Comparison of ENCODE assay signal across 8 cellular contexts in the genomic region with DNA sequence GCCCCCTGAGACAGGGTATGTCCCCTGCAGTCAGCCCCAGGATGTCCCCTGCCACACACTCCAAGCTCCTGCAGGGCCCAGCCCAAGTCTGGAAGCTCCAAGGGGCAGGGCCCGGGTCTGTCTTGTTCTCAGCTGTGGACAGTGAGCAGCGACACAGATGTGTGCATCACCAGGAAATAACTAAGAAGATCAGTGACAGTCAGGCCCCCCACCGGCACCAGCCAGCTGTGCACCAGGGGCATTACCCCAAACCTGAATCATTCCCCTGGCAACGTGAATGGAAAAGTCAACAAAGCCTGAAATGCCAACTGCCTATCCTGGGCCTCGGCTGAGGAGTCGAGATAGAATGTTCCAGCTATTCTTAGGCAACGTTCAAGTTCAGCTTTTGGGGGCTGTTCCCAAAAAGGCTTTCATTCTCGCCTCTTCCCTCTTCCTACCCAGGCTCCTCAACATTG.
DNase-seq lines count a peak whose midpoint lies in the region; ATAC-seq and TF ChIP-seq lines count a peak whose summit lies in the region.

No MANE protein-coding gene starts in this region.

- no peak overlapping the region for H3K4me3 ChIP-seq in fibroblast of villous mesenchyme (ENCODE audit: low read depth, low read length)

- DNase-seq in H4 (ENCODE audit: low spot score), result peak; percentile 29
- DNase-seq in T-cell, result peak in 3 of 34 experiments; percentile 15 to 23 (median 22)
- DNase-seq in fibroblast of villous mesenchyme (ENCODE audit: low read depth), result peak; percentile 41
- DNase-seq in stimulated activated effector memory CD8-positive, alpha-beta T cell treated with anti-CD3 and anti-CD28 coated beads, Interleukin-12 subunit alpha, Interleukin-12 subunit beta, amount 100 ng/mL, for 72 hours (ENCODE audit: low spot score in 2 of 2), result no peak
- no peak for DNase-seq in SK-N-DZ (ENCODE audit: low spot score)
- DNase-seq in foreskin melanocyte, result no peak
- no peak for DNase-seq in glutamatergic neuron

- peaks cover 48 to 89% (median 83%) of the 10 kb centered on the region in 3 donors for H3K4me1 Mint-ChIP-seq in T-cell
- peaks cover 92% of the 10 kb centered on the region for H3K4me1 Mint-ChIP-seq in stimulated activated effector memory CD8-positive, alpha-beta T cell treated with anti-CD3 and anti-CD28 coated beads, Interleukin-12 subunit alpha, Interleukin-12 subunit beta, amount 100 ng/mL, for 72 hours
- peaks cover 38% of the 10 kb centered on the region for H3K4me1 Mint-ChIP-seq in glutamatergic neuron (ENCODE audit: low read depth, unreplicated experiment)

- no peaks in the 10 kb centered on the region for H3K27me3 Mint-ChIP-seq in T-cell
- peaks cover 25% of the 10 kb centered on the region for H3K27me3 Mint-ChIP-seq in glutamatergic neuron (ENCODE audit: unreplicated experiment)

- no peaks in the 10 kb centered on the region for H3K9me3 Mint-ChIP-seq in T-cell
- H3K9me3 Mint-ChIP-seq in stimulated activated effector memory CD8-positive, alpha-beta T cell treated with anti-CD3 and anti-CD28 coated beads, Interleukin-12 subunit alpha, Interleukin-12 subunit beta, amount 100 ng/mL, for 72 hours, result no peaks in the 10 kb centered on the region
- H3K9me3 Mint-ChIP-seq in glutamatergic neuron (ENCODE audit: unreplicated experiment), result peaks cover 15% of the 10 kb centered on the region

- CTCF ChIA-PET in T-cell (lab: Charles Lee), result no interaction called here

- POLR2A ChIA-PET in T-cell (lab: Charles Lee), result no interaction called here

- no peak for TF ChIP-seq CTCF in fibroblast of villous mesenchyme (IDR thresholded peaks at IDR 0.05; ENCODE audit: insufficient read depth, low read depth, low read length)
- TF ChIP-seq CTCF in glutamatergic neuron (IDR thresholded peaks at IDR 0.05; ENCODE audit: partially characterized antibody, unreplicated experiment), result no peak

- peak overlapping the region; percentile 80 to 87 for H3K27ac Mint-ChIP-seq in T-cell
- peak overlapping the region; percentile 87 for H3K27ac Mint-ChIP-seq in stimulated activated effector memory CD8-positive, alpha-beta T cell treated with anti-CD3 and anti-CD28 coated beads, Interleukin-12 subunit alpha, Interleukin-12 subunit beta, amount 100 ng/mL, for 72 hours
- H3K27ac Mint-ChIP-seq in glutamatergic neuron (ENCODE audit: unreplicated experiment), result no peak overlapping the region

- ATAC-seq in T-cell (replicated peaks in 1 of 4) (no peak), HG03039 (IDR thresholded peaks at IDR 0.05; ENCODE audit: unreplicated experiment) (no peak)
- ATAC-seq in stimulated activated effector memory CD8-positive, alpha-beta T cell treated with anti-CD3 and anti-CD28 coated beads, Interleukin-12 subunit alpha, Interleukin-12 subunit beta, amount 100 ng/mL, for 72 hours, result peak; percentile 69

- H3K36me3 Mint-ChIP-seq in T-cell (peaks cover 42% of the 10 kb centered on the region), glutamatergic neuron (ENCODE audit: unreplicated experiment) (peaks cover 18% of the 10 kb centered on the region)
- H3K36me3 Mint-ChIP-seq in stimulated activated effector memory CD8-positive, alpha-beta T cell treated with anti-CD3 and anti-CD28 coated beads, Interleukin-12 subunit alpha, Interleukin-12 subunit beta, amount 100 ng/mL, for 72 hours, result peaks cover 93% of the 10 kb centered on the region

- H3K4me3 Mint-ChIP-seq in T-cell (peak overlapping the region in 1 of 3 donors; percentile 39), glutamatergic neuron (ENCODE audit: unreplicated experiment) (no peak overlapping the region)
- peak overlapping the region; percentile 92 for H3K4me3 Mint-ChIP-seq in stimulated activated effector memory CD8-positive, alpha-beta T cell treated with anti-CD3 and anti-CD28 coated beads, Interleukin-12 subunit alpha, Interleukin-12 subunit beta, amount 100 ng/mL, for 72 hours

Comparison
In these comparisons a context has a peak if more than half of its experiments do, and no peak if none do; other contexts are left out.
1. DNase-seq: peak in H4 (single experiment) and fibroblast of villous mesenchyme (single experiment); none in stimulated activated effector memory CD8-positive, alpha-beta T cell treated with anti-CD3 and anti-CD28 coated beads, Interleukin-12 subunit alpha, Interleukin-12 subunit beta, amount 100 ng/mL, for 72 hours (0 of 2), SK-N-DZ (single experiment), foreskin melanocyte (single experiment) and glutamatergic neuron (single experiment).